25 cellular contexts compared by ENCODE assay signal in the genomic region with DNA sequence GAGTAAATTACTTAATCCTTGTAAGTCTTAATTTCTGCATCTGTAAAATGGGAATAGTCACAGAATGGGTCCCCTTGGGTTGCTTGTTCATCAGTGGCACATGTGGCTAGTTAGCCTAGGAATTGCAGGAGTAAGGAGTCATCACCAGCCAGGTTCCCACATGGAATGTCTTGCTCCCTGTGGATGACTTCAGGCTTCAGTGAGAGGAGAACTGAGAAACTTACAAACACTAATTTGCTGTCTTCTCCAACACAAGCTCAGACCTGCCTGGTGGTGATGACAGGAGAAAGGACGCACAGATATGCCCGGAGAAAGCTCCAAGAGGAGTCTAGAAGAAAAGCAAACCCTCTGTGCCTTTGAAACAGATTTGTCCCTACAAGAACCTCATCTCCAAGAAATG.
DNase-seq lines count a peak whose midpoint lies in the region; ATAC-seq, FAIRE-seq and TF ChIP-seq lines count a peak whose summit lies in the region.
"Had no signal": no experiment of that assay in that cellular context is flagged by ENCODE, and none has a peak within 500 bp of the region (broad histone marks: within the 10 kb centered on the region; RNA-seq: fewer than 3 reads in every experiment).

No MANE protein-coding gene starts in this region.

- H3K4me1 Mint-ChIP-seq in HFFc6 (ENCODE audit: low read depth), result peaks cover 60% of the 10 kb centered on the region
- H3K4me1 Mint-ChIP-seq in brain, result peaks cover 29% of the 10 kb centered on the region

- peak; percentile 43 for DNase-seq in AG20443 (ENCODE audit: low spot score)
- DNase-seq in HFFc6, result peak; percentile 49
- DNase-seq in keratinocyte (ENCODE audit: low read depth, low spot score), result peak; percentile 66
- DNase-seq in stimulated activated CD4-positive, alpha-beta T cell treated with anti-CD3 and anti-CD28 coated beads, Interleukin-12 subunit alpha, Interleukin-12 subunit beta, amount 100 ng/mL, for 4 hours, result no peak
- no peak for DNase-seq in GM19240 (ENCODE audit: insufficient read length, low spot score)
- DNase-seq in NCI-H1694 (lab: John Stamatoyannopoulos, UW), result no peak
- DNase-seq: activated CD4-positive, alpha-beta memory T cell treated with anti-CD3 and anti-CD28 coated beads for 36 hours; activated CD4-positive, CD25-positive, alpha-beta regulatory T cell; activated effector memory CD4-positive, alpha-beta T cell treated with Interleukin-2 at 50 U/mL for 16 hours; brain microvascular endothelial cell; C1 segment of cervical spinal cord; effector memory CD4-positive, alpha-beta T cell; esophagus squamous epithelium; MG63; NCI-H446; OCI-M1; Right ventricle myocardium superior; T1000 had no signal

- dilution Hi-C loops in keratinocyte (cut with MboI; ENCODE audit: extremely low pct_ligation_motif_present, low sequenced_read_pairs), result no loop called here

- H3K79me2 ChIP-seq in keratinocyte (ENCODE audit: control insufficient read depth, insufficient read depth, low read length), result no peaks in the 10 kb centered on the region

- H3K27me3 ChIP-seq in keratinocyte (ENCODE audit: control insufficient read depth, extremely low read depth, insufficient read depth, low read length), result no peaks in the 10 kb centered on the region
- H3K27me3 ChIP-seq: brain microvascular endothelial cell, esophagus squamous epithelium, MG63, vagina had no signal

- H3K4me3 Mint-ChIP-seq in HFFc6 (no peak overlapping the region), brain (no peak overlapping the region)
- H3K4me3 Mint-ChIP-seq: activated CD4-positive, alpha-beta memory T cell treated with anti-CD3 and anti-CD28 coated beads for 36 hours; stimulated activated memory B cell treated with anti-CD40 and anti-IgM and Interleukin-4, amounts not matched to agents 10 μg/mL and 1 μg/mL and 100 μg/mL, for 72 hours had no signal

- peak; percentile 91 for FAIRE-seq in keratinocyte (lab: Jason Lieb, UNC)

- H3K27ac Mint-ChIP-seq in HFFc6 (peak overlapping the region; percentile 46), brain (peak overlapping the region in 4 of 5 experiments; percentile 4 to 33 (median 14))
- H3K27ac Mint-ChIP-seq: activated CD4-positive, alpha-beta memory T cell treated with anti-CD3 and anti-CD28 coated beads for 36 hours; stimulated activated memory B cell treated with anti-CD40 and anti-IgM and Interleukin-4, amounts not matched to agents 10 μg/mL and 1 μg/mL and 100 μg/mL, for 72 hours had no signal

- no peaks in the 10 kb centered on the region for H4K20me1 ChIP-seq in keratinocyte (ENCODE audit: control insufficient read depth, extremely low read depth, insufficient read depth, low read length)

- H3K36me3 Mint-ChIP-seq in HFFc6 (ENCODE audit: low read depth), result no peaks in the 10 kb centered on the region
- H3K36me3 Mint-ChIP-seq in brain, result no peaks in the 10 kb centered on the region

- no peak for ATAC-seq in GM21381 (IDR thresholded peaks at IDR 0.05; ENCODE audit: unreplicated experiment)
- ATAC-seq: stimulated activated memory B cell treated with anti-CD40 and anti-IgM and Interleukin-4, amounts not matched to agents 10 μg/mL and 1 μg/mL and 100 μg/mL, for 72 hours had no signal

- H3K9me3 ChIP-seq in keratinocyte (ENCODE audit: control insufficient read depth, low read depth, low read length), result no peaks in the 10 kb centered on the region
- H3K9me3 ChIP-seq: esophagus squamous epithelium, MG63, thoracic aorta, vagina had no signal

- peak overlapping the region; percentile 51 for H3K4me2 ChIP-seq in keratinocyte (ENCODE audit: control insufficient read depth, extremely low read depth, insufficient read depth, low read depth, low read length)
- H3K4me2 ChIP-seq: smooth muscle cell had no signal

- H3K27ac ChIP-seq in keratinocyte (ENCODE audit: control insufficient read depth, insufficient read depth, low read length), result no peak overlapping the region
- H3K27ac ChIP-seq: brain microvascular endothelial cell, esophagus squamous epithelium, thoracic aorta, vagina had no signal

- H2AFZ ChIP-seq in keratinocyte (ENCODE audit: control insufficient read depth, low read length), result peak overlapping the region; percentile 67

- TF ChIP-seq CTCF in HFFc6 (IDR thresholded peaks at IDR 0.05) (no peak), brain (conservative IDR thresholded peaks at IDR 0.05) (no peak), keratinocyte (optimal IDR thresholded peaks at IDR 0.05 in 1 of 3, IDR thresholded peaks at IDR 0.05 in 1 of 3, conservative IDR thresholded peaks at IDR 0.05 in 1 of 3; ENCODE audit: extremely low read depth in 1 of 3, insufficient read depth in 2 of 3, low read length in 3 of 3) (no peak)

- H3K27me3 Mint-ChIP-seq in HFFc6 (ENCODE audit: insufficient read depth) (no peaks in the 10 kb centered on the region), brain (peaks cover 32% of the 10 kb centered on the region)
- H3K27me3 Mint-ChIP-seq: activated CD4-positive, alpha-beta memory T cell treated with anti-CD3 and anti-CD28 coated beads for 36 hours; IgD-negative memory B cell; stimulated activated memory B cell treated with anti-CD40 and anti-IgM and Interleukin-4, amounts not matched to agents 10 μg/mL and 1 μg/mL and 100 μg/mL, for 72 hours had no signal

- H3K9ac ChIP-seq in keratinocyte (ENCODE audit: control insufficient read depth, extremely low read depth, insufficient read depth, low read length), result no peak overlapping the region

- H3K9me3 Mint-ChIP-seq in HFFc6 (no peaks in the 10 kb centered on the region), brain (peaks cover 0 to 4% (median 0%) of the 10 kb centered on the region in 5 experiments)
- H3K9me3 Mint-ChIP-seq: activated CD4-positive, alpha-beta memory T cell treated with anti-CD3 and anti-CD28 coated beads for 36 hours had no signal

- H3K4me3 ChIP-seq in keratinocyte (ENCODE audit: control insufficient read depth in 2 of 3, extremely low read depth in 1 of 3, insufficient read depth in 2 of 3, low read depth in 1 of 3, low read length in 3 of 3), result no peak overlapping the region
- H3K4me3 ChIP-seq: esophagus squamous epithelium, MG63, smooth muscle cell, thoracic aorta, vagina had no signal

- H3K9me1 ChIP-seq in keratinocyte (ENCODE audit: control insufficient read depth, extremely low read depth, insufficient read depth, low read length), result no peaks in the 10 kb centered on the region

- H3K36me3 ChIP-seq in keratinocyte (ENCODE audit: control insufficient read depth in 2 of 2, extremely low read depth in 1 of 2, insufficient read depth in 2 of 2, low read length in 2 of 2), result no peaks in the 10 kb centered on the region
- H3K36me3 ChIP-seq: brain microvascular endothelial cell, esophagus squamous epithelium, MG63, thoracic aorta, vagina had no signal

- H3K4me1 ChIP-seq in keratinocyte (ENCODE audit: control insufficient read depth, extremely low read depth, insufficient read depth, low read length), result peaks cover 19% of the 10 kb centered on the region
- H3K4me1 ChIP-seq: esophagus squamous epithelium, vagina had no signal

Comparison
In these comparisons a context has a peak if more than half of its experiments do, and no peak if none do; other contexts are left out.
1. DNase-seq: peak in AG20443 (single experiment), HFFc6 (single experiment) and keratinocyte (single experiment); none in stimulated activated CD4-positive, alpha-beta T cell treated with anti-CD3 and anti-CD28 coated beads, Interleukin-12 subunit alpha, Interleukin-12 subunit beta, amount 100 ng/mL, for 4 hours (single experiment), GM19240 (single experiment) and NCI-H1694 (single experiment).